ENCODE assay signal across 2 cellular contexts in the genomic region with DNA sequence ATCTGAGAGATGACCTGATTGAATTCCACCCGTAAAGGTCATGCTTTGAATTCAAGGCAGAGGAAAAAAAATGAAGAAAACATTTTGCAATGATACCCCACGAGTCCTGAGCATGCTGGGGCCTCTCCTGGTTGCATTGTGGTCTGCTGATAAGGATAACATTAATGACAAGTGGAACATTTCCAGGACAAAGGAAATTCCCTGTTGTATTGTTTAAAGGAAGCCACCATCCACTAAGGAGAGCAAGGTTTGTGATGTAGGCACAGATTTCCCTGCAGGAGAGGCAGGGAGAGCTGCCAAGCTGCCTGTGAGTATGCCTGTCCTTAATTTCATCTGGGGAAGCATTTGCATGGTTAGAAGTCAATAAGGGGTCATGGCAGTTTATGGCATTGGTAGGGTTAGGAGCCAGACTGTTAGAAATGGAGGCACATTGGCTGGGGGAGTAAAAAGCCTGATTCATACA.
TF ChIP-seq lines count a peak whose summit lies in the region.

No MANE protein-coding gene starts in this region.

TF ChIP-seq in liver, 16 proteins besides CTCF, POLR2A, EP300 and RAD21 (continued from another document):
- TF ChIP-seq, protein P1, sequence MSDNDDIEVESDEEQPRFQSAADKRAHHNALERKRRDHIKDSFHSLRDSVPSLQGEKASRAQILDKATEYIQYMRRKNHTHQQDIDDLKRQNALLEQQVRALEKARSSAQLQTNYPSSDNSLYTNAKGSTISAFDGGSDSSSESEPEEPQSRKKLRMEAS (IDR thresholded peaks at IDR 0.05) = no peak
- TF ChIP-seq NR2F2 (IDR thresholded peaks at IDR 0.05) = peak; percentile 89
- TF ChIP-seq, protein P2, sequence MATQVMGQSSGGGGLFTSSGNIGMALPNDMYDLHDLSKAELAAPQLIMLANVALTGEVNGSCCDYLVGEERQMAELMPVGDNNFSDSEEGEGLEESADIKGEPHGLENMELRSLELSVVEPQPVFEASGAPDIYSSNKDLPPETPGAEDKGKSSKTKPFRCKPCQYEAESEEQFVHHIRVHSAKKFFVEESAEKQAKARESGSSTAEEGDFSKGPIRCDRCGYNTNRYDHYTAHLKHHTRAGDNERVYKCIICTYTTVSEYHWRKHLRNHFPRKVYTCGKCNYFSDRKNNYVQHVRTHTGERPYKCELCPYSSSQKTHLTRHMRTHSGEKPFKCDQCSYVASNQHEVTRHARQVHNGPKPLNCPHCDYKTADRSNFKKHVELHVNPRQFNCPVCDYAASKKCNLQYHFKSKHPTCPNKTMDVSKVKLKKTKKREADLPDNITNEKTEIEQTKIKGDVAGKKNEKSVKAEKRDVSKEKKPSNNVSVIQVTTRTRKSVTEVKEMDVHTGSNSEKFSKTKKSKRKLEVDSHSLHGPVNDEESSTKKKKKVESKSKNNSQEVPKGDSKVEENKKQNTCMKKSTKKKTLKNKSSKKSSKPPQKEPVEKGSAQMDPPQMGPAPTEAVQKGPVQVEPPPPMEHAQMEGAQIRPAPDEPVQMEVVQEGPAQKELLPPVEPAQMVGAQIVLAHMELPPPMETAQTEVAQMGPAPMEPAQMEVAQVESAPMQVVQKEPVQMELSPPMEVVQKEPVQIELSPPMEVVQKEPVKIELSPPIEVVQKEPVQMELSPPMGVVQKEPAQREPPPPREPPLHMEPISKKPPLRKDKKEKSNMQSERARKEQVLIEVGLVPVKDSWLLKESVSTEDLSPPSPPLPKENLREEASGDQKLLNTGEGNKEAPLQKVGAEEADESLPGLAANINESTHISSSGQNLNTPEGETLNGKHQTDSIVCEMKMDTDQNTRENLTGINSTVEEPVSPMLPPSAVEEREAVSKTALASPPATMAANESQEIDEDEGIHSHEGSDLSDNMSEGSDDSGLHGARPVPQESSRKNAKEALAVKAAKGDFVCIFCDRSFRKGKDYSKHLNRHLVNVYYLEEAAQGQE (IDR thresholded peaks at IDR 0.05) = no peak

TF ChIP-seq in HepG2, 621 proteins besides CTCF, POLR2A, EP300 and RAD21:
- no peak for TF ChIP-seq BORCS8-MEF2B (CRISPR knock-in tag; IDR thresholded peaks at IDR 0.05)
